Comparison of ENCODE assay signal across 20 cellular contexts in the genomic region with DNA sequence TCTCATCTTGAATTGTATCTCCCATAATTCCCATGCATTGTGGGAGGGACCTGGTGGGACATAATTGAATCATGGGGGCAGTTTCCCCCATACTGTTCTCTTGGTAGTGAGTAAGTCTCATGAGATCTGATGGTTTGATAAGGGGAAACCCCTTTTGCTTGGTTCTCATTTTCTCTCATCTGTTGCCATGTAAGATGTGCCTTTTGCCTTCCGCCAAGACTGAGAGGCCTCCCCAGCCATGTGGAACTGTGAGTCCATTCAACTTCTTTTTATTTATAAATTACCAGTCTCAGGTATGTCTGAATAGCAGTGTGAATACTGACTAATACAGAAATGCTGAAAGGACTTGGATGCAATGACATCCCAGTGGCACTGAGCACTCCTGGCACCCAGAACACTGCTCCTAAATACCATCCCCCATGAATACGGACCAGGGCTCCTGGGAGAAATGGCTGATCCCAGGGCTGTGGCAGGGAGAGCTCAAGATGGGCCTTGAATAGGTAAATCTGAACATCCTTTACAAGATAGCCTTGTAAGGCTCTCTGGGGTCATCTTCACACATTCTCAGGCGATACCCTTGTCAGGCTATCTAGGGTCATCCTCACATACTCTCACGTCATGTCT. TPM values are rescaled to one million over a fixed set of nuclear protein-coding genes. Genes with fewer than 3 reads are reported as not detected.
DNase-seq lines count a peak whose midpoint lies in the region; FAIRE-seq and TF ChIP-seq lines count a peak whose summit lies in the region.
"Had no signal": no experiment of that assay in that cellular context is flagged by ENCODE, and none has a peak within 500 bp of the region (broad histone marks: within the 10 kb centered on the region; RNA-seq: fewer than 3 reads in every experiment).

No MANE protein-coding gene starts in this region.

- H3K4me1 ChIP-seq in kidney (ENCODE audit: control insufficient read depth in 1 of 2, insufficient read depth in 1 of 2, low read depth in 1 of 2, low read length in 2 of 2), result peaks cover 0 to 7% of the 10 kb centered on the region in 2 donors

- H3K9ac ChIP-seq in kidney (ENCODE audit: low read length in 2 of 2), result no peak overlapping the region
- H3K9ac ChIP-seq: neural progenitor cell had no signal

- no peaks in the 10 kb centered on the region for H3K9me3 ChIP-seq in kidney (ENCODE audit: control insufficient read depth in 1 of 2, low read length in 2 of 2)
- H3K9me3 ChIP-seq: ascending aorta, sigmoid colon had no signal

- H3K36me3 Mint-ChIP-seq in activated naive CD4-positive, alpha-beta T cell treated with anti-CD3 and anti-CD28 coated beads for 36 hours (ENCODE audit: low read depth), result no peaks in the 10 kb centered on the region
- H3K36me3 Mint-ChIP-seq in type B pancreatic cell, result no peaks in the 10 kb centered on the region
- H3K36me3 Mint-ChIP-seq: activated naive CD4-positive, alpha-beta T cell treated with anti-CD3 and anti-CD28 coated beads, Interleukin-2, amount 10 ng/mL, durations not matched to agents 7 days and 5 days; CD14-positive monocyte; neural progenitor cell had no signal

- H3K27me3 Mint-ChIP-seq in activated naive CD4-positive, alpha-beta T cell treated with anti-CD3 and anti-CD28 coated beads for 36 hours (ENCODE audit: low read depth), result no peaks in the 10 kb centered on the region
- no peaks in the 10 kb centered on the region for H3K27me3 Mint-ChIP-seq in type B pancreatic cell

- CTCF ChIA-PET in activated naive CD4-positive, alpha-beta T cell treated with anti-CD3 and anti-CD28 coated beads for 36 hours (lab: Charles Lee), result interaction anchor here (1.4 to 1.6 kb wide), 2 partner anchors 18 to 36 kb away, joined by 4 to 7 read pairs; no protein-coding TSS in a partner anchor

- H3K9me3 Mint-ChIP-seq in activated naive CD4-positive, alpha-beta T cell treated with anti-CD3 and anti-CD28 coated beads for 36 hours, result no peaks in the 10 kb centered on the region
- H3K9me3 Mint-ChIP-seq in type B pancreatic cell, result no peaks in the 10 kb centered on the region
- H3K9me3 Mint-ChIP-seq: activated naive CD4-positive, alpha-beta T cell treated with anti-CD3 and anti-CD28 coated beads, Interleukin-2, amount 10 ng/mL, durations not matched to agents 7 days and 5 days; neural progenitor cell had no signal

- H3K27ac ChIP-seq in kidney (ENCODE audit: low read depth in 2 of 2, low read length in 2 of 2), result no peak overlapping the region
- H3K27ac ChIP-seq: ascending aorta, neural progenitor cell, sigmoid colon, VCaP had no signal

- H3K4me3 ChIP-seq in kidney (ENCODE audit: low read length in 2 of 2), result no peak overlapping the region
- H3K4me3 ChIP-seq: ascending aorta, neural progenitor cell, sigmoid colon had no signal

- H3K4me1 Mint-ChIP-seq in activated naive CD4-positive, alpha-beta T cell treated with anti-CD3 and anti-CD28 coated beads for 36 hours (ENCODE audit: low read depth), result peaks cover 20% of the 10 kb centered on the region
- peaks cover 17% of the 10 kb centered on the region for H3K4me1 Mint-ChIP-seq in type B pancreatic cell (ENCODE audit: unreplicated experiment)

- peak; percentile 35 for DNase-seq in activated naive CD4-positive, alpha-beta T cell treated with anti-CD3 and anti-CD28 coated beads for 36 hours
- DNase-seq in activated naive CD4-positive, alpha-beta T cell treated with anti-CD3 and anti-CD28 coated beads, Interleukin-2, amount 50 U/mL, for 16 hours, result no peak
- peak; percentile 26 for DNase-seq in Caki2 (ENCODE audit: low read depth)
- peak; percentile 35 for DNase-seq in kidney
- DNase-seq in type B pancreatic cell (ENCODE audit: extremely low spot score, unreplicated experiment), result no peak
- no peak for DNase-seq in DMS79 (lab: John Stamatoyannopoulos, UW)
- DNase-seq in NCI-H2107 treated with DMSO at 0.1 percent for 48 hours (lab: John Stamatoyannopoulos, UW; ENCODE audit: unreplicated experiment), result no peak
- DNase-seq: activated naive CD4-positive, alpha-beta T cell treated with anti-CD3 and anti-CD28 coated beads, Interleukin-2, amount 10 ng/mL, durations not matched to agents 7 days and 5 days; central memory CD4-positive, alpha-beta T cell; DMS 273 treated with DMSO at 0.1 percent for 48 hours; NCI-H1105 treated with DMSO at 0.1 percent for 48 hours; NCI-H2029 treated with DMSO at 0.1 percent for 48 hours; NCI-H446; NCI-H82; sigmoid colon had no signal

- no peak for FAIRE-seq in kidney (lab: Jason Lieb, UNC)
- FAIRE-seq: islet of Langerhans had no signal

- no peak overlapping the region for H3K4me3 Mint-ChIP-seq in activated naive CD4-positive, alpha-beta T cell treated with anti-CD3 and anti-CD28 coated beads for 36 hours
- peak overlapping the region; percentile 22 for H3K4me3 Mint-ChIP-seq in type B pancreatic cell
- H3K4me3 Mint-ChIP-seq: activated naive CD4-positive, alpha-beta T cell treated with anti-CD3 and anti-CD28 coated beads, Interleukin-2, amount 10 ng/mL, durations not matched to agents 7 days and 5 days; CD14-positive monocyte; neural progenitor cell had no signal

- TF ChIP-seq CTCF in kidney (IDR thresholded peaks at IDR 0.05; ENCODE audit: borderline replicate concordance, extremely low read depth, insufficient read depth) (no peak), type B pancreatic cell (conservative IDR thresholded peaks at IDR 0.05) (no peak)

- in situ Hi-C loops in Caki2 (cut with HindIII; ENCODE audit: low pct_unique_long_range_greater_than_20kb, low sequenced_read_pairs), result no loop called here

- H3K36me3 ChIP-seq in kidney (ENCODE audit: control insufficient read depth in 1 of 2, insufficient read depth in 2 of 2, low read length in 2 of 2), result no peaks in the 10 kb centered on the region
- H3K36me3 ChIP-seq: ascending aorta, neural progenitor cell, sigmoid colon had no signal

- H3K27ac Mint-ChIP-seq in activated naive CD4-positive, alpha-beta T cell treated with anti-CD3 and anti-CD28 coated beads for 36 hours, result no peak overlapping the region
- no peak overlapping the region for H3K27ac Mint-ChIP-seq in type B pancreatic cell
- H3K27ac Mint-ChIP-seq: activated naive CD4-positive, alpha-beta T cell treated with anti-CD3 and anti-CD28 coated beads, Interleukin-2, amount 10 ng/mL, durations not matched to agents 7 days and 5 days; neural progenitor cell had no signal

- intact Hi-C loops in activated naive CD4-positive, alpha-beta T cell treated with anti-CD3 and anti-CD28 coated beads for 36 hours (cut with micrococcal nuclease), result no loop called here
- intact Hi-C loops in kidney (cut with DNase I), result no loop called here

RNA-seq across cellular contexts. Expression of a gene that starts 19.4 kb away (rescaled TPM):
- 10 to 100 TPM; 19.1 to 20.7 TPM for total RNA-seq in activated naive CD4-positive, alpha-beta T cell treated with anti-CD3 and anti-CD28 coated beads for 36 hours
- total RNA-seq in Caki2 (2014; rRNA removed; shearing (Covaris generic); ENCODE audit: low replicate concordance), result 22.4 TPM in 2 replicates
- 21.9 TPM for total RNA-seq in kidney
- polyA plus RNA-seq in kidney (ENCODE audit: insufficient read depth, low read depth, low replicate concordance), result 27.6 TPM
- total RNA-seq in type B pancreatic cell (ENCODE audit: low replicate concordance), result 16.1 and 19.4 TPM in 2 replicates

RNA-seq across cellular contexts. Expression of a gene that starts 52.7 kb away (rescaled TPM):
- not detected for total RNA-seq in activated naive CD4-positive, alpha-beta T cell treated with anti-CD3 and anti-CD28 coated beads for 36 hours
- total RNA-seq in Caki2 (2014; rRNA removed; shearing (Covaris generic); ENCODE audit: low replicate concordance), result 2.5 and 7.7 TPM in 2 replicates
- total RNA-seq in kidney (5.2 TPM), type B pancreatic cell (ENCODE audit: low replicate concordance) (2.5 and 5.0 TPM in 2 replicates)
- 4.8 TPM for polyA plus RNA-seq in kidney (ENCODE audit: insufficient read depth, low read depth, low replicate concordance)

Comparison
In these comparisons a context has a peak if more than half of its experiments do, and no peak if none do; other contexts are left out.
1. DNase-seq: peak in activated naive CD4-positive, alpha-beta T cell treated with anti-CD3 and anti-CD28 coated beads for 36 hours (single experiment), Caki2 (single experiment) and kidney (single experiment); none in activated naive CD4-positive, alpha-beta T cell treated with anti-CD3 and anti-CD28 coated beads, Interleukin-2, amount 50 U/mL, for 16 hours (single experiment), type B pancreatic cell (single experiment), DMS79 (single experiment) and NCI-H2107 treated with DMSO at 0.1 percent for 48 hours (single experiment).